In genomic region chr2:10935953-10936942, GRCh38 we compare ENCODE assay signal across 9 cellular contexts. TPM values are rescaled to one million over a fixed set of nuclear protein-coding genes. Genes with fewer than 3 reads are reported as not detected.
A peak's percentile ranks its signal among the peaks of the same experiment; 100 is the strongest.
DNase-seq lines count a peak whose midpoint lies in the region; ATAC-seq and TF ChIP-seq lines count a peak whose summit lies in the region.
"Had no signal": no experiment of that assay in that cellular context is flagged by ENCODE, and none has a peak within 500 bp of the region (broad histone marks: within the 10 kb centered on the region; RNA-seq: fewer than 3 reads in every experiment).

No MANE protein-coding gene starts in this region.

- H3K4me1 Mint-ChIP-seq in glutamatergic neuron (ENCODE audit: low read depth, unreplicated experiment) (peaks cover 19% of the 10 kb centered on the region), CD14-positive monocyte (peaks cover 4% of the 10 kb centered on the region)

- DNase-seq in A172 (ENCODE audit: low spot score): peak; percentile 99
- DNase-seq in HCEC 1CT: peak; percentile 99
- DNase-seq in SK-MEL-5 (ENCODE audit: low read depth, low spot score): peak; percentile 84
- DNase-seq in glutamatergic neuron: no peak
- no peak for DNase-seq in CD14-positive monocyte (ENCODE audit: low spot score)
- DNase-seq: effector memory CD4-positive, alpha-beta T cell had no signal

- TF ChIP-seq CTCF in glutamatergic neuron (IDR thresholded peaks at IDR 0.05; ENCODE audit: partially characterized antibody, unreplicated experiment): no peak
- TF ChIP-seq CTCF in CD14-positive monocyte (IDR thresholded peaks at IDR 0.05): no peak

- in situ Hi-C loops in SK-MEL-5 (cut with HindIII; ENCODE audit: low pct_unique_long_range_greater_than_20kb, low sequenced_read_pairs): no loop called here

- peaks cover 14% of the 10 kb centered on the region for H3K9me3 Mint-ChIP-seq in glutamatergic neuron (ENCODE audit: unreplicated experiment)
- H3K9me3 Mint-ChIP-seq in CD14-positive monocyte: peaks cover 8 to 22% (median 16%) of the 10 kb centered on the region in 7 donors

- H3K27ac Mint-ChIP-seq in glutamatergic neuron (ENCODE audit: unreplicated experiment) (peak overlapping the region; percentile 23), CD14-positive monocyte (no peak overlapping the region)

- intact Hi-C loops in CD14-positive monocyte (cut with micrococcal nuclease): no loop called here

- no peak overlapping the region for H3K4me3 Mint-ChIP-seq in glutamatergic neuron (ENCODE audit: unreplicated experiment)
- H3K4me3 Mint-ChIP-seq in CD14-positive monocyte: no peak overlapping the region

- H3K36me3 Mint-ChIP-seq in glutamatergic neuron (ENCODE audit: unreplicated experiment) (peaks cover 10% of the 10 kb centered on the region), CD14-positive monocyte (no peaks in the 10 kb centered on the region)

- ATAC-seq in GM18519 (IDR thresholded peaks at IDR 0.05; ENCODE audit: low FRiP score, unreplicated experiment): no peak
- no peak for ATAC-seq in GM21528 (IDR thresholded peaks at IDR 0.05; ENCODE audit: low FRiP score, unreplicated experiment)
- no peak for ATAC-seq in HG03159 (IDR thresholded peaks at IDR 0.05; ENCODE audit: unreplicated experiment)

- peaks cover 7% of the 10 kb centered on the region for H3K27me3 Mint-ChIP-seq in glutamatergic neuron (ENCODE audit: unreplicated experiment)
- H3K27me3 Mint-ChIP-seq in CD14-positive monocyte (ENCODE audit: low read depth in 3 of 3): peaks cover 2 to 10% (median 5%) of the 10 kb centered on the region in 3 donors

RNA-seq across cellular contexts. Expression of gene KCNF1, which starts 24.5 kb away (rescaled TPM):
- total RNA-seq in A172 (2014; rRNA removed; shearing (Covaris generic)): 0.14 and 0.71 TPM in 2 replicates
- 0.05 TPM in 1 of 2 replicates, not detected in the other for total RNA-seq in SK-MEL-5 (2014; rRNA removed; shearing (Covaris generic))
- polyA plus RNA-seq in SK-MEL-5 (2015; cell fraction: cytosol; rRNA removed): 0.43 TPM in 1 of 2 replicates, not detected in the other
- polyA plus RNA-seq in SK-MEL-5 (2015; cell fraction: nucleus; rRNA removed): not detected in 2 replicates
- 7.7 TPM for total RNA-seq in glutamatergic neuron (ENCODE audit: unreplicated experiment)
- polyA plus RNA-seq in CD14-positive monocyte: not detected

Comparison
In these comparisons a context has a peak if more than half of its experiments do, and no peak if none do; other contexts are left out.
1. DNase-seq: peak in A172 (single experiment), HCEC 1CT (single experiment) and SK-MEL-5 (single experiment); none in glutamatergic neuron (single experiment) and CD14-positive monocyte (single experiment).